Comparison of ENCODE assay signal across 1 cellular context in genomic region chr1:25549273-25550154, GRCh38.
TF ChIP-seq lines count a peak whose summit lies in the region.

No MANE protein-coding gene starts in this region.

TF ChIP-seq in HEK293, 187 proteins besides CTCF, POLR2A, EP300 and RAD21 (continued from another document and continues in another):
- TF ChIP-seq ZBTB17 (tag by site-specific recombination; IDR thresholded peaks at IDR 0.05) (no peak), ZNF266 (tag by site-specific recombination; IDR thresholded peaks at IDR 0.05; ENCODE audit: low read depth) (no peak), ZNF274 (IDR thresholded peaks at IDR 0.05; ENCODE audit: low read length) (no peak), ZNF274 (tag by site-specific recombination; IDR thresholded peaks at IDR 0.05; ENCODE audit: borderline replicate concordance) (no peak), ZNF157 (tag by site-specific recombination; IDR thresholded peaks at IDR 0.05) (no peak), GLIS1 (tag by site-specific recombination; IDR thresholded peaks at IDR 0.05) (peak; percentile 57), SETDB1 (IDR thresholded peaks at IDR 0.05; ENCODE audit: insufficient read length, low read length) (no peak), ZNF174 (tag by site-specific recombination; IDR thresholded peaks at IDR 0.05) (no peak), ZNF561 (tag by site-specific recombination; IDR thresholded peaks at IDR 0.05; ENCODE audit: borderline replicate concordance) (no peak), ZNF362 (tag by site-specific recombination; IDR thresholded peaks at IDR 0.05) (no peak), ZBTB7A (tag by site-specific recombination; IDR thresholded peaks at IDR 0.05; ENCODE audit: low read depth) (no peak), ZNF292 (tag by site-specific recombination; IDR thresholded peaks at IDR 0.05; ENCODE audit: borderline replicate concordance, low read depth) (no peak), ZNF391 (tag by site-specific recombination; IDR thresholded peaks at IDR 0.05; ENCODE audit: borderline replicate concordance, low read depth) (no peak), ZEB2 (tag by site-specific recombination; IDR thresholded peaks at IDR 0.05) (no peak), ZNF664 (tag by site-specific recombination; IDR thresholded peaks at IDR 0.05) (no peak), ZNF645 (tag by site-specific recombination; IDR thresholded peaks at IDR 0.05) (no peak), ZNF747 (tag by site-specific recombination; IDR thresholded peaks at IDR 0.05) (no peak), ZNF48 (tag by site-specific recombination; IDR thresholded peaks at IDR 0.05) (no peak), ZNF404 (tag by site-specific recombination; IDR thresholded peaks at IDR 0.05) (no peak), ZNF530 (tag by site-specific recombination; IDR thresholded peaks at IDR 0.05; ENCODE audit: low read depth) (no peak), HOXC10 (CRISPR knock-in tag; IDR thresholded peaks at IDR 0.05) (no peak), GLIS2 (tag by site-specific recombination; IDR thresholded peaks at IDR 0.05) (peak; percentile 56), SALL2 (tag by site-specific recombination; IDR thresholded peaks at IDR 0.05; ENCODE audit: borderline replicate concordance) (no peak), FEZF1 (tag by site-specific recombination; IDR thresholded peaks at IDR 0.05) (no peak), KLF7 (tag by site-specific recombination; IDR thresholded peaks at IDR 0.05; ENCODE audit: borderline replicate concordance) (no peak; the same call in 1 of the 2 replicates), ZNF138 (tag by site-specific recombination; IDR thresholded peaks at IDR 0.05; ENCODE audit: borderline replicate concordance) (no peak), BCL11B (tag by site-specific recombination; IDR thresholded peaks at IDR 0.05; ENCODE audit: low read depth) (no peak), ZNF768 (tag by site-specific recombination; IDR thresholded peaks at IDR 0.05) (no peak), ZNF423 (tag by site-specific recombination; IDR thresholded peaks at IDR 0.05) (no peak), ZBTB11 (tag by site-specific recombination; conservative IDR thresholded peaks at IDR 0.05; ENCODE audit: low read depth) (no peak), TRIM28 (IDR thresholded peaks at IDR 0.05; ENCODE audit: borderline replicate concordance, low read length) (no peak), PRDM1 (tag by site-specific recombination; IDR thresholded peaks at IDR 0.05) (no peak), ZNF585B (tag by site-specific recombination; IDR thresholded peaks at IDR 0.05) (no peak), SCRT2 (tag by site-specific recombination; IDR thresholded peaks at IDR 0.05) (no peak), ZNF23 (tag by site-specific recombination; IDR thresholded peaks at IDR 0.05; ENCODE audit: borderline replicate concordance) (no peak), ZNF155 (tag by site-specific recombination; IDR thresholded peaks at IDR 0.05) (no peak), ZNF132 (tag by site-specific recombination; IDR thresholded peaks at IDR 0.05; ENCODE audit: borderline replicate concordance) (no peak), GLI2 (tag by site-specific recombination; IDR thresholded peaks at IDR 0.05; ENCODE audit: borderline replicate concordance, low read depth) (no peak), ZNF223 (tag by site-specific recombination; IDR thresholded peaks at IDR 0.05) (no peak), ZBTB8A (tag by site-specific recombination; IDR thresholded peaks at IDR 0.05) (peak; percentile 82), ZSCAN16 (tag by site-specific recombination; IDR thresholded peaks at IDR 0.05) (no peak), ZNF324 (tag by site-specific recombination; IDR thresholded peaks at IDR 0.05) (0 out of 2 replicates have a peak, but pooled peaks have one; percentile 39), ZNF629 (tag by site-specific recombination; IDR thresholded peaks at IDR 0.05) (no peak)
- TF ChIP-seq, protein P1, sequence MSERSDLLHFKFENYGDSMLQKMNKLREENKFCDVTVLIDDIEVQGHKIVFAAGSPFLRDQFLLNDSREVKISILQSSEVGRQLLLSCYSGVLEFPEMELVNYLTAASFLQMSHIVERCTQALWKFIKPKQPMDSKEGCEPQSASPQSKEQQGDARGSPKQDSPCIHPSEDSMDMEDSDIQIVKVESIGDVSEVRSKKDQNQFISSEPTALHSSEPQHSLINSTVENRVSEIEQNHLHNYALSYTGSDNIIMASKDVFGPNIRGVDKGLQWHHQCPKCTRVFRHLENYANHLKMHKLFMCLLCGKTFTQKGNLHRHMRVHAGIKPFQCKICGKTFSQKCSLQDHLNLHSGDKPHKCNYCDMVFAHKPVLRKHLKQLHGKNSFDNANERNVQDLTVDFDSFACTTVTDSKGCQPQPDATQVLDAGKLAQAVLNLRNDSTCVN (tag by site-specific recombination; optimal IDR thresholded peaks at IDR 0.05): no peak
- TF ChIP-seq, protein P2, sequence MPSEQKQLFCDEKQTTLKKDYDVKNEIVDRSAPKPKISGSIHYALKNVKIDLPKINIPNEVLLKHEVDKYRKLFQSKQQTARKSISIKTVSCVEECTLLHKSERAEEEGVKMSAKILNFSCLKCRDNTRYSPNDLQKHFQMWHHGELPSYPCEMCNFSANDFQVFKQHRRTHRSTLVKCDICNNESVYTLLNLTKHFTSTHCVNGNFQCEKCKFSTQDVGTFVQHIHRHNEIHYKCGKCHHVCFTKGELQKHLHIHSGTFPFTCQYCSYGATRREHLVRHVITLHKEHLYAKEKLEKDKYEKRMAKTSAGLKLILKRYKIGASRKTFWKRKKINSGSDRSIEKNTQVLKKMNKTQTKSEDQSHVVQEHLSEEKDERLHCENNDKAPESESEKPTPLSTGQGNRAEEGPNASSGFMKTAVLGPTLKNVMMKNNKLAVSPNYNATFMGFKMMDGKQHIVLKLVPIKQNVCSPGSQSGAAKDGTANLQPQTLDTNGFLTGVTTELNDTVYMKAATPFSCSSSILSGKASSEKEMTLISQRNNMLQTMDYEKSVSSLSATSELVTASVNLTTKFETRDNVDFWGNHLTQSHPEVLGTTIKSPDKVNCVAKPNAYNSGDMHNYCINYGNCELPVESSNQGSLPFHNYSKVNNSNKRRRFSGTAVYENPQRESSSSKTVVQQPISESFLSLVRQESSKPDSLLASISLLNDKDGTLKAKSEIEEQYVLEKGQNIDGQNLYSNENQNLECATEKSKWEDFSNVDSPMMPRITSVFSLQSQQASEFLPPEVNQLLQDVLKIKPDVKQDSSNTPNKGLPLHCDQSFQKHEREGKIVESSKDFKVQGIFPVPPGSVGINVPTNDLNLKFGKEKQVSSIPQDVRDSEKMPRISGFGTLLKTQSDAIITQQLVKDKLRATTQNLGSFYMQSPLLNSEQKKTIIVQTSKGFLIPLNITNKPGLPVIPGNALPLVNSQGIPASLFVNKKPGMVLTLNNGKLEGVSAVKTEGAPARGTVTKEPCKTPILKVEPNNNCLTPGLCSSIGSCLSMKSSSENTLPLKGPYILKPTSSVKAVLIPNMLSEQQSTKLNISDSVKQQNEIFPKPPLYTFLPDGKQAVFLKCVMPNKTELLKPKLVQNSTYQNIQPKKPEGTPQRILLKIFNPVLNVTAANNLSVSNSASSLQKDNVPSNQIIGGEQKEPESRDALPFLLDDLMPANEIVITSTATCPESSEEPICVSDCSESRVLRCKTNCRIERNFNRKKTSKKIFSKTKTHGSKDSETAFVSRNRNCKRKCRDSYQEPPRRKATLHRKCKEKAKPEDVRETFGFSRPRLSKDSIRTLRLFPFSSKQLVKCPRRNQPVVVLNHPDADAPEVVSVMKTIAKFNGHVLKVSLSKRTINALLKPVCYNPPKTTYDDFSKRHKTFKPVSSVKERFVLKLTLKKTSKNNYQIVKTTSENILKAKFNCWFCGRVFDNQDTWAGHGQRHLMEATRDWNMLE (tag by site-specific recombination; conservative IDR thresholded peaks at IDR 0.05; ENCODE audit: low read depth): no peak
- TF ChIP-seq, protein P3, sequence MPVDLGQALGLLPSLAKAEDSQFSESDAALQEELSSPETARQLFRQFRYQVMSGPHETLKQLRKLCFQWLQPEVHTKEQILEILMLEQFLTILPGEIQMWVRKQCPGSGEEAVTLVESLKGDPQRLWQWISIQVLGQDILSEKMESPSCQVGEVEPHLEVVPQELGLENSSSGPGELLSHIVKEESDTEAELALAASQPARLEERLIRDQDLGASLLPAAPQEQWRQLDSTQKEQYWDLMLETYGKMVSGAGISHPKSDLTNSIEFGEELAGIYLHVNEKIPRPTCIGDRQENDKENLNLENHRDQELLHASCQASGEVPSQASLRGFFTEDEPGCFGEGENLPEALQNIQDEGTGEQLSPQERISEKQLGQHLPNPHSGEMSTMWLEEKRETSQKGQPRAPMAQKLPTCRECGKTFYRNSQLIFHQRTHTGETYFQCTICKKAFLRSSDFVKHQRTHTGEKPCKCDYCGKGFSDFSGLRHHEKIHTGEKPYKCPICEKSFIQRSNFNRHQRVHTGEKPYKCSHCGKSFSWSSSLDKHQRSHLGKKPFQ (tag by site-specific recombination; IDR thresholded peaks at IDR 0.05): no peak
- TF ChIP-seq, protein P4, sequence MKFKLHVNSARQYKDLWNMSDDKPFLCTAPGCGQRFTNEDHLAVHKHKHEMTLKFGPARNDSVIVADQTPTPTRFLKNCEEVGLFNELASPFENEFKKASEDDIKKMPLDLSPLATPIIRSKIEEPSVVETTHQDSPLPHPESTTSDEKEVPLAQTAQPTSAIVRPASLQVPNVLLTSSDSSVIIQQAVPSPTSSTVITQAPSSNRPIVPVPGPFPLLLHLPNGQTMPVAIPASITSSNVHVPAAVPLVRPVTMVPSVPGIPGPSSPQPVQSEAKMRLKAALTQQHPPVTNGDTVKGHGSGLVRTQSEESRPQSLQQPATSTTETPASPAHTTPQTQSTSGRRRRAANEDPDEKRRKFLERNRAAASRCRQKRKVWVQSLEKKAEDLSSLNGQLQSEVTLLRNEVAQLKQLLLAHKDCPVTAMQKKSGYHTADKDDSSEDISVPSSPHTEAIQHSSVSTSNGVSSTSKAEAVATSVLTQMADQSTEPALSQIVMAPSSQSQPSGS (tag by site-specific recombination; IDR thresholded peaks at IDR 0.05; ENCODE audit: low read depth): no peak
- TF ChIP-seq, protein P5, sequence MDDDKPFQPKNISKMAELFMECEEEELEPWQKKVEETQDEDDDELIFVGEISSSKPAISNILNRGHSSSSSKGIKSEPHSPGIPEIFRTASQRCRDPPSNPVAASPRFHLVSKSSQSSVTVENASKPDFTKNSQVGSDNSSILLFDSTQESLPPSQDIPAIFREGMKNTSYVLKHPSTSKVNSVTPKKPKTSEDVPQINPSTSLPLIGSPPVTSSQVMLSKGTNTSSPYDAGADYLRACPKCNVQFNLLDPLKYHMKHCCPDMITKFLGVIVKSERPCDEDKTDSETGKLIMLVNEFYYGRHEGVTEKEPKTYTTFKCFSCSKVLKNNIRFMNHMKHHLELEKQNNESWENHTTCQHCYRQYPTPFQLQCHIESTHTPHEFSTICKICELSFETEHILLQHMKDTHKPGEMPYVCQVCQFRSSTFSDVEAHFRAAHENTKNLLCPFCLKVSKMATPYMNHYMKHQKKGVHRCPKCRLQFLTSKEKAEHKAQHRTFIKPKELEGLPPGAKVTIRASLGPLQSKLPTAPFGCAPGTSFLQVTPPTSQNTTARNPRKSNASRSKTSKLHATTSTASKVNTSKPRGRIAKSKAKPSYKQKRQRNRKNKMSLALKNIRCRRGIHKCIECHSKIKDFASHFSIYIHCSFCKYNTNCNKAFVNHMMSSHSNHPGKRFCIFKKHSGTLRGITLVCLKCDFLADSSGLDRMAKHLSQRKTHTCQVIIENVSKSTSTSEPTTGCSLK (tag by site-specific recombination; IDR thresholded peaks at IDR 0.05): no peak
- TF ChIP-seq, protein P6, sequence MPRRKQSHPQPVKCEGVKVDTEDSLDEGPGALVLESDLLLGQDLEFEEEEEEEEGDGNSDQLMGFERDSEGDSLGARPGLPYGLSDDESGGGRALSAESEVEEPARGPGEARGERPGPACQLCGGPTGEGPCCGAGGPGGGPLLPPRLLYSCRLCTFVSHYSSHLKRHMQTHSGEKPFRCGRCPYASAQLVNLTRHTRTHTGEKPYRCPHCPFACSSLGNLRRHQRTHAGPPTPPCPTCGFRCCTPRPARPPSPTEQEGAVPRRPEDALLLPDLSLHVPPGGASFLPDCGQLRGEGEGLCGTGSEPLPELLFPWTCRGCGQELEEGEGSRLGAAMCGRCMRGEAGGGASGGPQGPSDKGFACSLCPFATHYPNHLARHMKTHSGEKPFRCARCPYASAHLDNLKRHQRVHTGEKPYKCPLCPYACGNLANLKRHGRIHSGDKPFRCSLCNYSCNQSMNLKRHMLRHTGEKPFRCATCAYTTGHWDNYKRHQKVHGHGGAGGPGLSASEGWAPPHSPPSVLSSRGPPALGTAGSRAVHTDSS (tag by site-specific recombination; IDR thresholded peaks at IDR 0.05): no peak
